In genomic region chr3:120875989-120876388, GRCh38 we compare ENCODE assay signal across 6 cellular contexts.
"Had no signal": no experiment of that assay in that cellular context is flagged by ENCODE, and none has a peak within 500 bp of the region (broad histone marks: within the 10 kb centered on the region; RNA-seq: fewer than 3 reads in every experiment).

No MANE protein-coding gene starts in this region.

- H3K9me3 ChIP-seq: adrenal gland, pancreas had no signal

- H3K36me3 ChIP-seq: adrenal gland, pancreas had no signal

- DNase-seq: activated naive CD4-positive, alpha-beta T cell treated with anti-CD3 and anti-CD28 coated beads, Interleukin-2, amount 50 U/mL, for 16 hours; adrenal gland; effector memory CD4-positive, alpha-beta T cell; left ventricle myocardium superior; pancreas had no signal

- H3K27me3 ChIP-seq: adrenal gland, pancreas had no signal

- H3K27ac ChIP-seq: adrenal gland, pancreas, skin epidermis had no signal

- H3K4me1 ChIP-seq: adrenal gland, pancreas had no signal

- H3K4me3 ChIP-seq: adrenal gland, pancreas, skin epidermis had no signal
